3 cellular contexts compared by ENCODE assay signal in the genomic region with DNA sequence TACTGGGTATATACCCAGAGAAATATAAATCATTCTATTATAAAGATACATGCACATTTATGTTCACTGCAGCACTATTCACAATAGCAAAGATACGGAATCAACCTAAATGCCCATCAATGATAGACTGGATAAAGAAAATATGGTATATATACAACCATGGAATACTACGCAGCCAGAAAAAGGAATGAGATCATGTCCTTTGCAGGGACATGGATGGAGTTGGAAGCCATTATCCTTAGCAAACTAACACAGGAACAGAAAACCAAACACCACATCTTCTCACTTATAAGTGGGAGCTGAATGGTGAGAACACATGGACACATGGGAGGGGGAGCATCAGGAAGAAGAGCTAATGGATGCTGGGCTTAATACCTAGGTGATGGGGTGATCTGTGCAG. TPM values are rescaled to one million over a fixed set of nuclear protein-coding genes. Genes with fewer than 3 reads are reported as not detected.
"Had no signal": no experiment of that assay in that cellular context is flagged by ENCODE, and none has a peak within 500 bp of the region (broad histone marks: within the 10 kb centered on the region; RNA-seq: fewer than 3 reads in every experiment).

No MANE protein-coding gene starts in this region.

RNA-seq across cellular contexts. Expression of gene DIO1, which starts 12.1 kb away (rescaled TPM):
- total RNA-seq: HT-29, HT1080, IMR-90 had no signal
- polyA plus RNA-seq: IMR-90 had no signal
